ENCODE assay signal across 18 cellular contexts in genomic region chr2:241855245-241855887, GRCh38. TPM values are rescaled to one million over a fixed set of nuclear protein-coding genes. Genes with fewer than 3 reads are reported as not detected.
DNase-seq lines count a peak whose midpoint lies in the region; ATAC-seq and TF ChIP-seq lines count a peak whose summit lies in the region.
"Had no signal": no experiment of that assay in that cellular context is flagged by ENCODE, and none has a peak within 500 bp of the region (broad histone marks: within the 10 kb centered on the region; RNA-seq: fewer than 3 reads in every experiment).

No MANE protein-coding gene starts in this region.

- peaks cover 19% of the 10 kb centered on the region for H3K4me1 Mint-ChIP-seq in activated T-cell treated with anti-CD3 and anti-CD28 coated beads, Interleukin-2, amount 50 U/mL, for 4 hours (ENCODE audit: low read depth)
- 0 out of 2 replicates have a peak, but pooled peaks cover 4% of the 10 kb centered on the region for H3K4me1 Mint-ChIP-seq in WTC11
- peaks cover 46% of the 10 kb centered on the region for H3K4me1 Mint-ChIP-seq in stimulated activated effector memory CD8-positive, alpha-beta T cell treated with anti-CD3 and anti-CD28 coated beads, Interleukin-12 subunit alpha, Interleukin-12 subunit beta, amount 100 ng/mL, for 72 hours
- H3K4me1 Mint-ChIP-seq: endodermal cell had no signal

- intact Hi-C loops in right cardiac atrium (cut with DNase I), result no loop called here

- DNase-seq in activated T-cell treated with anti-CD3 and anti-CD28 coated beads, Interleukin-2, amount 50 U/mL, for 4 hours, result no peak
- DNase-seq in activated T-cell treated with anti-CD3 and anti-CD28 coated beads for 4 hours (no peak), WTC11 (ENCODE audit: low spot score) (peak; percentile 16), right cardiac atrium (peak in 2 of 3 donors; percentile 20 to 58), foreskin melanocyte (no peak)
- DNase-seq in stimulated activated effector memory CD8-positive, alpha-beta T cell treated with anti-CD3 and anti-CD28 coated beads, Interleukin-12 subunit alpha, Interleukin-12 subunit beta, amount 100 ng/mL, for 72 hours (ENCODE audit: low spot score in 2 of 2), result no peak
- DNase-seq: amygdala; endodermal cell; hypothalamus; kidney glomerular epithelial cell; MV-4-11; NCI-H2029 treated with DMSO at 0.1 percent for 48 hours; NCI-H510A treated with DMSO at 0.1 percent for 48 hours; nucleus accumbens; stimulated activated CD4-positive, alpha-beta T cell treated with anti-CD3 and anti-CD28 coated beads, Interleukin-2, amount 100 ng/mL, for 48 hours had no signal

- TF ChIP-seq CTCF in WTC11 (IDR thresholded peaks at IDR 0.05), result no peak

- H3K27ac Mint-ChIP-seq in WTC11, result no peak overlapping the region
- peak overlapping the region; percentile 91 for H3K27ac Mint-ChIP-seq in stimulated activated effector memory CD8-positive, alpha-beta T cell treated with anti-CD3 and anti-CD28 coated beads, Interleukin-12 subunit alpha, Interleukin-12 subunit beta, amount 100 ng/mL, for 72 hours
- H3K27ac Mint-ChIP-seq: endodermal cell had no signal

- WGBS in right cardiac atrium, result 72% methylated on average over 18 of the region's 18 CpGs

- H3K27ac ChIP-seq in right cardiac atrium (ENCODE audit: low read length), result no peak overlapping the region
- H3K27ac ChIP-seq: suprapubic skin had no signal

- H3K27me3 ChIP-seq in right cardiac atrium (ENCODE audit: control insufficient read depth, insufficient read depth), result no peaks in the 10 kb centered on the region
- H3K27me3 ChIP-seq: suprapubic skin had no signal

- H3K4me1 ChIP-seq in right cardiac atrium (ENCODE audit: control insufficient read depth, insufficient read depth, low read length), result peaks cover 4% of the 10 kb centered on the region

- no peaks in the 10 kb centered on the region for H3K9me3 ChIP-seq in right cardiac atrium (ENCODE audit: control insufficient read depth, low read length)
- H3K9me3 ChIP-seq: suprapubic skin had no signal

- H3K4me3 ChIP-seq in right cardiac atrium (ENCODE audit: low read length), result no peak overlapping the region
- H3K4me3 ChIP-seq: suprapubic skin had no signal

- H3K4me3 Mint-ChIP-seq in activated T-cell treated with anti-CD3 and anti-CD28 coated beads, Interleukin-2, amount 50 U/mL, for 4 hours, result peak overlapping the region; percentile 87
- no peak overlapping the region for H3K4me3 Mint-ChIP-seq in WTC11
- H3K4me3 Mint-ChIP-seq in stimulated activated effector memory CD8-positive, alpha-beta T cell treated with anti-CD3 and anti-CD28 coated beads, Interleukin-12 subunit alpha, Interleukin-12 subunit beta, amount 100 ng/mL, for 72 hours, result peak overlapping the region; percentile 66
- H3K4me3 Mint-ChIP-seq: endodermal cell had no signal

- H3K36me3 Mint-ChIP-seq in activated T-cell treated with anti-CD3 and anti-CD28 coated beads, Interleukin-2, amount 50 U/mL, for 4 hours (ENCODE audit: insufficient read depth), result peaks cover 5% of the 10 kb centered on the region
- H3K36me3 Mint-ChIP-seq in WTC11, result no peaks in the 10 kb centered on the region
- H3K36me3 Mint-ChIP-seq in stimulated activated effector memory CD8-positive, alpha-beta T cell treated with anti-CD3 and anti-CD28 coated beads, Interleukin-12 subunit alpha, Interleukin-12 subunit beta, amount 100 ng/mL, for 72 hours, result peaks cover 87% of the 10 kb centered on the region

- ATAC-seq in activated T-cell treated with anti-CD3 and anti-CD28 coated beads, Interleukin-2, amount 50 U/mL, for 4 hours, result no peak
- ATAC-seq in WTC11 (no peak), right cardiac atrium (no peak), esophagus mucosa (no peak), HG03039 (IDR thresholded peaks at IDR 0.05; ENCODE audit: unreplicated experiment) (no peak)
- no peak for ATAC-seq in stimulated activated effector memory CD8-positive, alpha-beta T cell treated with anti-CD3 and anti-CD28 coated beads, Interleukin-12 subunit alpha, Interleukin-12 subunit beta, amount 100 ng/mL, for 72 hours

- CTCF ChIA-PET in WTC11 (lab: Charles Lee), result no interaction called here

- POLR2A ChIA-PET in WTC11 (lab: Charles Lee), result no interaction called here

- no peaks in the 10 kb centered on the region for H3K9me3 Mint-ChIP-seq in activated T-cell treated with anti-CD3 and anti-CD28 coated beads, Interleukin-2, amount 50 U/mL, for 4 hours
- H3K9me3 Mint-ChIP-seq in WTC11, result no peaks in the 10 kb centered on the region
- no peaks in the 10 kb centered on the region for H3K9me3 Mint-ChIP-seq in stimulated activated effector memory CD8-positive, alpha-beta T cell treated with anti-CD3 and anti-CD28 coated beads, Interleukin-12 subunit alpha, Interleukin-12 subunit beta, amount 100 ng/mL, for 72 hours
- H3K9me3 Mint-ChIP-seq: endodermal cell had no signal

- H3K27me3 Mint-ChIP-seq in activated T-cell treated with anti-CD3 and anti-CD28 coated beads, Interleukin-2, amount 50 U/mL, for 4 hours (ENCODE audit: low read depth), result no peaks in the 10 kb centered on the region
- H3K27me3 Mint-ChIP-seq in WTC11 (ENCODE audit: low read depth), result no peaks in the 10 kb centered on the region

TF ChIP-seq in WTC11, 78 proteins besides CTCF, POLR2A, EP300 and RAD21 (continues in another document):
- no peak for TF ChIP-seq ARID4B (CRISPR knock-in tag; IDR thresholded peaks at IDR 0.05; ENCODE audit: borderline replicate concordance)
- TF ChIP-seq GTF2I (CRISPR knock-in tag; conservative IDR thresholded peaks at IDR 0.05), result no peak
- no peak for TF ChIP-seq KAT7 (CRISPR knock-in tag; IDR thresholded peaks at IDR 0.05; ENCODE audit: borderline replicate concordance)
- no peak for TF ChIP-seq MYBL2 (CRISPR knock-in tag; IDR thresholded peaks at IDR 0.05)
- TF ChIP-seq, protein P1, sequence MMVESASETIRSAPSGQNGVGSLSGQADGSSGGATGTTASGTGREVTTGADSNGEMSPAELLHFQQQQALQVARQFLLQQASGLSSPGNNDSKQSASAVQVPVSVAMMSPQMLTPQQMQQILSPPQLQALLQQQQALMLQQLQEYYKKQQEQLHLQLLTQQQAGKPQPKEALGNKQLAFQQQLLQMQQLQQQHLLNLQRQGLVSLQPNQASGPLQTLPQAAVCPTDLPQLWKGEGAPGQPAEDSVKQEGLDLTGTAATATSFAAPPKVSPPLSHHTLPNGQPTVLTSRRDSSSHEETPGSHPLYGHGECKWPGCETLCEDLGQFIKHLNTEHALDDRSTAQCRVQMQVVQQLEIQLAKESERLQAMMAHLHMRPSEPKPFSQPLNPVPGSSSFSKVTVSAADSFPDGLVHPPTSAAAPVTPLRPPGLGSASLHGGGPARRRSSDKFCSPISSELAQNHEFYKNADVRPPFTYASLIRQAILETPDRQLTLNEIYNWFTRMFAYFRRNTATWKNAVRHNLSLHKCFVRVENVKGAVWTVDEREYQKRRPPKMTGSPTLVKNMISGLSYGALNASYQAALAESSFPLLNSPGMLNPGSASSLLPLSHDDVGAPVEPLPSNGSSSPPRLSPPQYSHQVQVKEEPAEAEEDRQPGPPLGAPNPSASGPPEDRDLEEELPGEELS (CRISPR knock-in tag; IDR thresholded peaks at IDR 0.05), result no peak
- no peak for TF ChIP-seq TCF7 (CRISPR knock-in tag; IDR thresholded peaks at IDR 0.05; ENCODE audit: low read depth)
- TF ChIP-seq ETV6 (CRISPR knock-in tag; IDR thresholded peaks at IDR 0.05), result no peak
- TF ChIP-seq ZNF138 (CRISPR knock-in tag; conservative IDR thresholded peaks at IDR 0.05), result no peak
- TF ChIP-seq ATF1 (CRISPR knock-in tag; IDR thresholded peaks at IDR 0.05), result no peak
- no peak for TF ChIP-seq CREM (CRISPR knock-in tag; IDR thresholded peaks at IDR 0.05)

RNA-seq across cellular contexts. Expression of gene PDCD1, which starts 3.3 kb away (rescaled TPM):
- total RNA-seq in activated T-cell treated with anti-CD3 and anti-CD28 coated beads, Interleukin-2, amount 50 U/mL, for 4 hours, result 100 to 1,000 TPM in 1 of 3 donors, 10 to 100 TPM in 2; 60.5 to 102 (median 77.3) TPM
- total RNA-seq in WTC11 (2021) (0.25 to 0.52 TPM (median 0.30 TPM) in 3 replicates), right cardiac atrium (1 to 10 TPM; 5.2 to 6.8 (median 5.4) TPM), esophagus mucosa (0.20 TPM)
- polyA plus RNA-seq in right cardiac atrium, result 7.4 TPM
- total RNA-seq: suprapubic skin had no signal

RNA-seq across cellular contexts. Expression of gene RTP5, which starts 14.2 kb away (rescaled TPM):
- total RNA-seq in activated T-cell treated with anti-CD3 and anti-CD28 coated beads, Interleukin-2, amount 50 U/mL, for 4 hours, result under 1 TPM; 0.13 to 0.14 (median 0.13) TPM
- total RNA-seq in WTC11 (2021) (not detected in 3 replicates), right cardiac atrium (not detected), esophagus mucosa (not detected)
- polyA plus RNA-seq in right cardiac atrium, result 0.05 TPM
- total RNA-seq: endodermal cell, suprapubic skin had no signal

RNA-seq across cellular contexts. Expression of gene NEU4, which starts 46.4 kb away (rescaled TPM):
- under 1 TPM in 1 of 3 donors, not detected in 2; 0.65 TPM for total RNA-seq in activated T-cell treated with anti-CD3 and anti-CD28 coated beads, Interleukin-2, amount 50 U/mL, for 4 hours
- 2.2 to 4.1 TPM (median 3.0 TPM) in 3 replicates for total RNA-seq in WTC11 (2021)
- total RNA-seq in right cardiac atrium, result 1 to 10 TPM in 1 of 4 donors, under 1 TPM in 2, not detected in 1; 0.17 to 1.4 (median 0.84) TPM
- 0.68 TPM for polyA plus RNA-seq in right cardiac atrium
- not detected for total RNA-seq in esophagus mucosa

Comparison
In these comparisons a context has a peak if more than half of its experiments do, and no peak if none do; other contexts are left out.
1. DNase-seq: peak in WTC11 (single experiment) and right cardiac atrium (2 of 3); none in activated T-cell treated with anti-CD3 and anti-CD28 coated beads, Interleukin-2, amount 50 U/mL, for 4 hours (single experiment), activated T-cell treated with anti-CD3 and anti-CD28 coated beads for 4 hours (single experiment), stimulated activated effector memory CD8-positive, alpha-beta T cell treated with anti-CD3 and anti-CD28 coated beads, Interleukin-12 subunit alpha, Interleukin-12 subunit beta, amount 100 ng/mL, for 72 hours (0 of 2) and foreskin melanocyte (single experiment).
2. RNA of gene PDCD1, which starts 3.3 kb away (total RNA-seq): 60.5 to 102 TPM in activated T-cell treated with anti-CD3 and anti-CD28 coated beads, Interleukin-2, amount 50 U/mL, for 4 hours; 5.2 to 6.8 TPM in right cardiac atrium, 0.25 to 0.52 TPM in WTC11 and 0.20 TPM in esophagus mucosa (single experiment); every median in the first group is over 4 times any median in the second.